ENCODE assay signal across 12 cellular contexts in genomic region chr13:77022341-77022740, GRCh38. TPM values are rescaled to one million over a fixed set of nuclear protein-coding genes. Genes with fewer than 3 reads are reported as not detected.
DNase-seq lines count a peak whose midpoint lies in the region; ATAC-seq and TF ChIP-seq lines count a peak whose summit lies in the region.
"Had no signal": no experiment of that assay in that cellular context is flagged by ENCODE, and none has a peak within 500 bp of the region (broad histone marks: within the 10 kb centered on the region; RNA-seq: fewer than 3 reads in every experiment).

No MANE protein-coding gene starts in this region.

- peaks cover 89% of the 10 kb centered on the region for H3K79me2 ChIP-seq in osteoblast (ENCODE audit: insufficient read depth, low read length)

- H3K27me3 ChIP-seq in CD4-positive, CD25-positive, alpha-beta regulatory T cell (ENCODE audit: control insufficient read depth, insufficient read depth, low read length) = no peaks in the 10 kb centered on the region
- H3K27me3 ChIP-seq in osteoblast (ENCODE audit: insufficient read depth, low read length) = no peaks in the 10 kb centered on the region

- no peak for ATAC-seq in CD4-positive, CD25-positive, alpha-beta regulatory T cell (ENCODE audit: low read depth in 2 of 2)
- ATAC-seq in HG03439 (IDR thresholded peaks at IDR 0.05; ENCODE audit: unreplicated experiment) = no peak

- no peaks in the 10 kb centered on the region for H3K9me3 ChIP-seq in CD4-positive, CD25-positive, alpha-beta regulatory T cell (ENCODE audit: control insufficient read depth in 2 of 2, low read length in 2 of 2)
- no peaks in the 10 kb centered on the region for H3K9me3 ChIP-seq in osteoblast (ENCODE audit: low read depth, low read length)

- CTCF ChIA-PET in HEK293T (lab: Yijun Ruan, JAX) = interaction anchor here (0.7 kb wide), 1 partner anchor 789 kb away, joined by 3 read pairs; no protein-coding TSS in a partner anchor

- no peak for TF ChIP-seq CTCF in coronary artery (IDR thresholded peaks at IDR 0.05)
- TF ChIP-seq CTCF in osteoblast (IDR thresholded peaks at IDR 0.05; ENCODE audit: extremely low read depth, low read depth, low read length) = no peak

- peak overlapping the region; percentile 97 to 100 (median 98) for H3K4me3 Mint-ChIP-seq in CD4-positive, CD25-positive, alpha-beta regulatory T cell
- peak overlapping the region in 3 of 4 donors; percentile 8 to 63 (median 25) for H3K4me3 Mint-ChIP-seq in IgD-negative memory B cell

- POLR2A ChIA-PET in HEK293T (lab: Yijun Ruan, JAX) = interaction anchor here (0.9 to 1.0 kb wide), 2 partner anchors 20 to 31 kb away, joined by 3 read pairs; partner anchors contain the start of gene CLN5

- H3K27ac ChIP-seq in CD4-positive, CD25-positive, alpha-beta regulatory T cell (ENCODE audit: insufficient read depth, low read length, poor library complexity, severe bottlenecking) = peak overlapping the region; percentile 7
- peak overlapping the region; percentile 59 to 72 for H3K27ac ChIP-seq in coronary artery
- H3K27ac ChIP-seq in osteoblast (ENCODE audit: low read depth, low read length) = peak overlapping the region; percentile 5

- H3K27me3 Mint-ChIP-seq in CD4-positive, CD25-positive, alpha-beta regulatory T cell = peaks cover 5% of the 10 kb centered on the region
- H3K27me3 Mint-ChIP-seq in IgD-negative memory B cell = no peaks in the 10 kb centered on the region
- H3K27me3 Mint-ChIP-seq: activated naive CD8-positive, alpha-beta T cell treated with anti-CD3 and anti-CD28 coated beads, Interleukin-2, amount 10 ng/mL, durations not matched to agents 7 days and 5 days had no signal

- peak overlapping the region; percentile 69 for H3K4me2 ChIP-seq in osteoblast (ENCODE audit: insufficient read depth, low read length)

- H3K36me3 Mint-ChIP-seq in CD4-positive, CD25-positive, alpha-beta regulatory T cell = peaks cover 21% of the 10 kb centered on the region
- no peaks in the 10 kb centered on the region for H3K36me3 Mint-ChIP-seq in IgD-negative memory B cell

- peaks cover 81% of the 10 kb centered on the region for H3K4me1 ChIP-seq in CD4-positive, CD25-positive, alpha-beta regulatory T cell (ENCODE audit: control insufficient read depth, insufficient read depth, low read length, poor library complexity, severe bottlenecking)
- peaks cover 35% of the 10 kb centered on the region for H3K4me1 ChIP-seq in osteoblast (ENCODE audit: insufficient read depth, low read length)

- peaks cover 46 to 79% (median 61%) of the 10 kb centered on the region in 4 donors for H3K4me1 Mint-ChIP-seq in CD4-positive, CD25-positive, alpha-beta regulatory T cell
- H3K4me1 Mint-ChIP-seq in IgD-negative memory B cell = peaks cover 44 to 60% (median 46%) of the 10 kb centered on the region in 3 donors

- peaks cover 65% of the 10 kb centered on the region for H4K20me1 ChIP-seq in osteoblast (ENCODE audit: insufficient read depth, low read length)

- DNase-seq in CD4-positive, CD25-positive, alpha-beta regulatory T cell = no peak
- DNase-seq in coronary artery (ENCODE audit: low spot score) (no peak), osteoblast (ENCODE audit: insufficient read length, low spot score, missing footprints) (peak; percentile 67), HEK293T (ENCODE audit: extremely low spot score) (no peak), epidermal melanocyte (ENCODE audit: insufficient read length, low spot score) (no peak)
- no peak for DNase-seq in stimulated activated naive CD4-positive, alpha-beta T cell (lab: John Stamatoyannopoulos, UW)
- DNase-seq: activated naive CD8-positive, alpha-beta T cell treated with anti-CD3 and anti-CD28 coated beads, Interleukin-2, amount 10 ng/mL, durations not matched to agents 7 days and 5 days; NCI-H526 treated with DMSO at 0.1 percent for 48 hours; stimulated activated CD4-positive, alpha-beta T cell treated with anti-CD3 and anti-CD28 coated beads, Interleukin-2, amount 100 ng/mL, for 48 hours; T1000 had no signal

- H3K27ac Mint-ChIP-seq in CD4-positive, CD25-positive, alpha-beta regulatory T cell = peak overlapping the region in 2 of 3 donors; percentile 38 to 50
- peak overlapping the region in 1 of 3 donors; percentile 83 for H3K27ac Mint-ChIP-seq in IgD-negative memory B cell
- H3K27ac Mint-ChIP-seq: activated naive CD8-positive, alpha-beta T cell treated with anti-CD3 and anti-CD28 coated beads, Interleukin-2, amount 10 ng/mL, durations not matched to agents 7 days and 5 days had no signal

- peaks cover 28% of the 10 kb centered on the region for H3K36me3 ChIP-seq in CD4-positive, CD25-positive, alpha-beta regulatory T cell (ENCODE audit: control insufficient read depth, insufficient read depth, low read length)
- H3K36me3 ChIP-seq in osteoblast (ENCODE audit: insufficient read depth, low read length) = peaks cover 14% of the 10 kb centered on the region

- H2AFZ ChIP-seq in osteoblast (ENCODE audit: low read length) = no peak overlapping the region

- no peaks in the 10 kb centered on the region for H3K9me3 Mint-ChIP-seq in CD4-positive, CD25-positive, alpha-beta regulatory T cell
- no peaks in the 10 kb centered on the region for H3K9me3 Mint-ChIP-seq in IgD-negative memory B cell
- H3K9me3 Mint-ChIP-seq: activated naive CD8-positive, alpha-beta T cell treated with anti-CD3 and anti-CD28 coated beads, Interleukin-2, amount 10 ng/mL, durations not matched to agents 7 days and 5 days had no signal

- peak overlapping the region; percentile 41 for H3K4me3 ChIP-seq in CD4-positive, CD25-positive, alpha-beta regulatory T cell (ENCODE audit: low read depth, low read length)
- peak overlapping the region; percentile 95 for H3K4me3 ChIP-seq in coronary artery
- H3K4me3 ChIP-seq in osteoblast (ENCODE audit: insufficient read depth, low read length) = no peak overlapping the region

TF ChIP-seq in HEK293T, 16 proteins besides CTCF, POLR2A, EP300 and RAD21:
- TF ChIP-seq FOXA1 (IDR thresholded peaks at IDR 0.05) = no peak
- TF ChIP-seq FOXK2 (IDR thresholded peaks at IDR 0.05) = no peak
- no peak for TF ChIP-seq NFRKB (IDR thresholded peaks at IDR 0.05)
- TF ChIP-seq LEF1 (IDR thresholded peaks at IDR 0.05; ENCODE audit: borderline replicate concordance) = no peak
- no peak for TF ChIP-seq SP1 (IDR thresholded peaks at IDR 0.05)
- no peak for TF ChIP-seq ELF4 (IDR thresholded peaks at IDR 0.05)
- no peak for TF ChIP-seq BHLHE40 (IDR thresholded peaks at IDR 0.05; ENCODE audit: borderline replicate concordance)
- TF ChIP-seq ARNT (IDR thresholded peaks at IDR 0.05) = no peak

RNA-seq across cellular contexts. Expression of gene FBXL3, which starts 4.6 kb away (rescaled TPM):
- 89.0 TPM for total RNA-seq in CD4-positive, CD25-positive, alpha-beta regulatory T cell
- polyA plus RNA-seq in CD4-positive, CD25-positive, alpha-beta regulatory T cell = 10 to 100 TPM; 36.7 to 63.3 (median 48.5) TPM
- 43.4 TPM for polyA plus RNA-seq in IgD-negative memory B cell
- 69.2 and 76.0 TPM in 2 replicates for total RNA-seq in osteoblast

RNA-seq across cellular contexts. Expression of gene CLN5, which starts 30.5 kb away (rescaled TPM):
- 27.3 TPM for total RNA-seq in CD4-positive, CD25-positive, alpha-beta regulatory T cell
- polyA plus RNA-seq in CD4-positive, CD25-positive, alpha-beta regulatory T cell = 10 to 100 TPM; 36.9 to 45.5 (median 41.0) TPM
- 16.9 TPM for polyA plus RNA-seq in IgD-negative memory B cell
- total RNA-seq in osteoblast = 42.0 and 45.1 TPM in 2 replicates

Comparison
In these comparisons a context has a peak if more than half of its experiments do, and no peak if none do; other contexts are left out.
1. H3K27ac ChIP-seq: peak in every context shown above with its lines; median percentile 66 in coronary artery; 7 in CD4-positive, CD25-positive, alpha-beta regulatory T cell; 5 in osteoblast.